9 cellular contexts compared by ENCODE assay signal in the genomic region with DNA sequence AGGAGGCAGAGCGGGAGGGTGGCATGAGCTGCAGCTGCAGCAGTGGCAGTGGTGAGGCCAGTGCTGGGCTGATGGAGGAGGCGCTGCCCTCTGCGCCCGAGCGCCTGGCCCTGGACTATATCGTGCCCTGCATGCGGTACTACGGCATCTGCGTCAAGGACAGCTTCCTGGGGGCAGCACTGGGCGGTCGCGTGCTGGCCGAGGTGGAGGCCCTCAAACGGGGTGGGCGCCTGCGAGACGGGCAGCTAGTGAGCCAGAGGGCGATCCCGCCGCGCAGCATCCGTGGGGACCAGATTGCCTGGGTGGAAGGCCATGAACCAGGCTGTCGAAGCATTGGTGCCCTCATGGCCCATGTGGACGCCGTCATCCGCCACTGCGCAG. TPM values are rescaled to one million over a fixed set of nuclear protein-coding genes. Genes with fewer than 3 reads are reported as not detected.
DNase-seq lines count a peak whose midpoint lies in the region; ATAC-seq and TF ChIP-seq lines count a peak whose summit lies in the region.
"Had no signal": no experiment of that assay in that cellular context is flagged by ENCODE, and none has a peak within 500 bp of the region (broad histone marks: within the 10 kb centered on the region; RNA-seq: fewer than 3 reads in every experiment).

No MANE protein-coding gene starts in this region.

- BruUV-seq in MCF 10A (replicated peaks; lab: Mats Ljungman, UMichigan): no TSS peak

- H3K36me3 ChIP-seq in right atrium auricular region: peaks cover 21% of the 10 kb centered on the region
- H3K36me3 ChIP-seq in muscle layer of duodenum (ENCODE audit: control insufficient read depth in 1 of 2, insufficient read depth in 2 of 2, low read length in 2 of 2): peaks cover 0 to 8% of the 10 kb centered on the region in 2 donors
- H3K36me3 ChIP-seq in vagina: peaks cover 0 to 8% of the 10 kb centered on the region in 2 donors

- peaks cover 46% of the 10 kb centered on the region for H3K4me1 Mint-ChIP-seq in MCF 10A (ENCODE audit: insufficient read depth, unreplicated experiment)

- POLR2A ChIA-PET in MCF 10A (lab: Yijun Ruan, JAX): no interaction called here

- H3K27ac ChIP-seq in right atrium auricular region (peak overlapping the region; percentile 86 to 96), muscle layer of duodenum (ENCODE audit: low read length) (peak overlapping the region; percentile 39), vagina (peak overlapping the region; percentile 98)

- no peaks in the 10 kb centered on the region for H3K27me3 ChIP-seq in right atrium auricular region
- H3K27me3 ChIP-seq in muscle layer of duodenum (ENCODE audit: low read depth, low read length): no peaks in the 10 kb centered on the region
- no peaks in the 10 kb centered on the region for H3K27me3 ChIP-seq in vagina

- DNase-seq in right atrium auricular region (ENCODE audit: low spot score): no peak
- DNase-seq in Right ventricle myocardium superior: no peak
- DNase-seq in MCF 10A (ENCODE audit: unreplicated experiment): no peak
- no peak for DNase-seq in vagina (ENCODE audit: extremely low spot score in 2 of 2)
- DNase-seq in SHP77 treated with DMSO at 0.1 percent for 48 hours (lab: John Stamatoyannopoulos, UW): no peak
- no peak for DNase-seq in NCI-H1694 (lab: John Stamatoyannopoulos, UW)
- DNase-seq: NCI-H1436 had no signal

- ATAC-seq in Right ventricle myocardium superior (ENCODE audit: poor library complexity) (no peak), GM19035 (IDR thresholded peaks at IDR 0.05; ENCODE audit: unreplicated experiment) (no peak)

- H3K27me3 Mint-ChIP-seq in MCF 10A (ENCODE audit: insufficient read depth, unreplicated experiment): no peaks in the 10 kb centered on the region

- H3K4me1 ChIP-seq in right atrium auricular region (peaks cover 3 to 71% of the 10 kb centered on the region in 2 donors), muscle layer of duodenum (ENCODE audit: control insufficient read depth in 1 of 2, insufficient read depth in 2 of 2, low read length in 2 of 2) (peaks cover 32 to 70% of the 10 kb centered on the region in 2 donors), vagina (peaks cover 72% of the 10 kb centered on the region)

- H3K36me3 Mint-ChIP-seq in MCF 10A (ENCODE audit: insufficient read depth, unreplicated experiment): peaks cover 25% of the 10 kb centered on the region

- TF ChIP-seq POLR2A in vagina (IDR thresholded peaks at IDR 0.05): no peak

- no peaks in the 10 kb centered on the region for H3K9me3 Mint-ChIP-seq in MCF 10A (ENCODE audit: unreplicated experiment)

- H3K9me3 ChIP-seq in right atrium auricular region (no peaks in the 10 kb centered on the region), muscle layer of duodenum (ENCODE audit: control insufficient read depth in 1 of 2, low read length in 2 of 2) (no peaks in the 10 kb centered on the region), vagina (no peaks in the 10 kb centered on the region)

- no peak for TF ChIP-seq CTCF in right atrium auricular region (IDR thresholded peaks at IDR 0.05)
- no peak for TF ChIP-seq CTCF in MCF 10A (IDR thresholded peaks at IDR 0.05; ENCODE audit: unreplicated experiment)
- TF ChIP-seq CTCF in vagina (IDR thresholded peaks at IDR 0.05): no peak

- CTCF ChIA-PET in MCF 10A (lab: Yijun Ruan, JAX): interaction anchor here (0.6 to 0.8 kb wide), 2 partner anchors 138 to 375 kb away, joined by 4 read pairs; partner anchors contain the start of gene SERTAD1

- intact Hi-C loops in Right ventricle myocardium superior (cut with DNase I): loop anchor here (10.0 kb wide), 1 partner anchor 126 kb away; no protein-coding TSS in a partner anchor
- intact Hi-C loops in MCF 10A (cut with micrococcal nuclease): no loop called here
- intact Hi-C loops in vagina (cut with DNase I): loop anchor here (5.0 to 10.0 kb wide), 3 partner anchors 46 to 1071 kb away; partner anchors contain the start of genes ACTMAP and SNRPA

- peak overlapping the region; percentile 86 for H3K4me3 Mint-ChIP-seq in MCF 10A (ENCODE audit: unreplicated experiment)

- H3K4me3 ChIP-seq in right atrium auricular region (peak overlapping the region in 1 of 2 donors; percentile 80), muscle layer of duodenum (ENCODE audit: low read depth in 1 of 2, low read length in 2 of 2) (peak overlapping the region; percentile 76), vagina (peak overlapping the region; percentile 73 to 95)

- peak overlapping the region; percentile 93 for H3K27ac Mint-ChIP-seq in MCF 10A (ENCODE audit: low read depth, unreplicated experiment)

RNA-seq across cellular contexts. Expression of gene EGLN2, which starts 2.0 kb away (rescaled TPM):
- total RNA-seq in right atrium auricular region: 10 to 100 TPM; 41.7 to 61.3 TPM
- total RNA-seq in Right ventricle myocardium superior: 65.4 TPM
- total RNA-seq in MCF 10A (2022): 55.6 and 62.7 TPM in 2 replicates
- 76.9 TPM for total RNA-seq in vagina

RNA-seq across cellular contexts. Expression of gene RAB4B, which starts 22.9 kb away (rescaled TPM):
- 10 to 100 TPM; 14.6 to 23.6 TPM for total RNA-seq in right atrium auricular region
- 12.6 TPM for total RNA-seq in Right ventricle myocardium superior
- 10.1 and 13.2 TPM in 2 replicates for total RNA-seq in MCF 10A (2022)
- 22.3 TPM for total RNA-seq in vagina

RNA-seq across cellular contexts. Expression of gene MIA, which starts 25.7 kb away (rescaled TPM):
- total RNA-seq in right atrium auricular region (1 to 10 TPM in 1 of 2 donors, not detected in 1; 3.5 TPM), Right ventricle myocardium superior (not detected), MCF 10A (2022) (0.70 TPM in 1 of 2 replicates, not detected in the other), vagina (11.0 TPM)

RNA-seq across cellular contexts. Expression of gene CYP2A6, which starts 49.3 kb away (rescaled TPM):
- total RNA-seq in right atrium auricular region: not detected
- total RNA-seq in Right ventricle myocardium superior: 0.27 TPM
- not detected in 2 replicates for total RNA-seq in MCF 10A (2022)
- total RNA-seq in vagina: 2.0 TPM

RNA-seq across cellular contexts. Expression of gene SNRPA, which starts 50.0 kb away (rescaled TPM):
- total RNA-seq in right atrium auricular region (10 to 100 TPM; 30.7 to 32.9 TPM), Right ventricle myocardium superior (27.7 TPM), MCF 10A (2022) (108 and 160 TPM in 2 replicates), vagina (72.7 TPM)

Comparison
In these comparisons a context has a peak if more than half of its experiments do, and no peak if none do; other contexts are left out.
1. H3K27ac ChIP-seq: peak in every context shown above with its lines; median percentile 98 in vagina; 91 in right atrium auricular region; 39 in muscle layer of duodenum.